In the genomic region with DNA sequence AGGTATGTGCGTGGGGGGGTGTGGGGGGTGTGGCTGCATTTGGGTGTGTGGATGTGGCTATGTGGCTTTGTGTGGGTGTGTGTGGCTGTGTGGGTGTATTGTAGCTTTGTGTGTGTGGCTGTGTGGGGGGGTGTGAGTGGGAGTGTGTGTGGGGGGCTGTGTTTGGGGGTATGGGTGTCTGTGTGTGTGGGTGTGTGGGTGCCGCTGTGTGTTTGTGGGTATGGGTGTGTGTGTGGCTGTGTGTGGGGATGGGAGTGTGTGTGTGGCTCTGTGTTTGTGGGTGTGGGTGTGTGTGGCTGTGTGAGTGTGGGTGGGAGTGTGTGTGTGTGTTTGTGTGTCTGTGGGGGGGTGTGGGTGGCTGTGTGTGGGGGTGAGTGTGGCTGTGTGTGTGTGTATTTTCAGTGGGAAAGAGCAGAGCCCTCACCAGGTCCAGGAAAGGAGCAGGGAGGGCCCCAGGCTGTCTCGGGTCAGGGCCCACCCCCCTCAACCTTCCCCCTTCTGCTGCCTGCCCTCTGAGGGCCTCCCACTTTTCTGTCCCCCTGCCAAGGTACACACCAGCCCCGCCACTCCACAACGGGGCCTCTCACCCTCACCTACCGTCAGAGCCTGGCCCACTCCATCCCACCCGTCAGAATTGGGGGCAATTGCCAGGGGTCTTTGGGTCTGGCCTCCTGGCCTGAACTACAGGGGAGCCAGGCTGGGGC, we compare ENCODE assay signal across 1 cellular context.
TF ChIP-seq lines count a peak whose summit lies in the region.

No MANE protein-coding gene starts in this region.

TF ChIP-seq in GM12878, 131 proteins besides CTCF, POLR2A, EP300 and RAD21:
- TF ChIP-seq POU2F2 (IDR thresholded peaks at IDR 0.05; ENCODE audit: borderline replicate concordance, low read depth, low read length) (no peak), RUNX3 (IDR thresholded peaks at IDR 0.05; ENCODE audit: low read length) (peak; percentile 5; the same call in 1 of the 2 replicates)
TF ChIP-seq in GM12878: peak in this region for 1.
